20 cellular contexts compared by ENCODE assay signal in genomic region chr7:83178796-83179195, GRCh38.
"Had no signal": no experiment of that assay in that cellular context is flagged by ENCODE, and none has a peak within 500 bp of the region (broad histone marks: within the 10 kb centered on the region; RNA-seq: fewer than 3 reads in every experiment).

No MANE protein-coding gene starts in this region.

- H3K27me3 ChIP-seq: dorsolateral prefrontal cortex, hepatocyte, pancreas, spleen, testis, tibial nerve, upper lobe of right lung had no signal

- H3K36me3 ChIP-seq: pancreas, spleen, tibial nerve, upper lobe of right lung had no signal

- H3K27ac ChIP-seq: dorsolateral prefrontal cortex, foreskin keratinocyte, hepatocyte, pancreas, spleen, testis, tibial nerve, upper lobe of right lung had no signal

- H3K4me2 ChIP-seq: hepatocyte had no signal

- H3K4me3 ChIP-seq: dorsolateral prefrontal cortex, hepatocyte, lung, pancreas, spleen, testis, tibial nerve, upper lobe of right lung had no signal

- H2AFZ ChIP-seq: hepatocyte had no signal

- DNase-seq: cortex of kidney; dorsolateral prefrontal cortex; effector CD8-positive, alpha-beta T cell; left colon; left ventricle myocardium superior; mesenchymal stem cell; midbrain; occipital lobe; pancreas; right cardiac atrium; spleen; stimulated activated CD4-positive, alpha-beta T cell treated with anti-CD3 and anti-CD28 coated beads, Interleukin-15, amount 100 ng/mL, for 24 hours; stimulated activated CD4-positive, alpha-beta T cell treated with anti-CD3 and anti-CD28 coated beads, Interleukin-1b, Interleukin-23, amount 100 ng/mL, for 48 hours; stimulated activated CD4-positive, alpha-beta T cell treated with anti-CD3 and anti-CD28 coated beads, Interleukin-4, amount 100 ng/mL, for 24 hours; testis; upper lobe of right lung had no signal

- H3K9me3 ChIP-seq: pancreas, testis, upper lobe of right lung had no signal

- H3K79me2 ChIP-seq: hepatocyte had no signal

- H3K4me1 ChIP-seq: foreskin keratinocyte, pancreas, spleen, testis, tibial nerve, upper lobe of right lung had no signal
